ENCODE assay signal across 21 cellular contexts in the genomic region with DNA sequence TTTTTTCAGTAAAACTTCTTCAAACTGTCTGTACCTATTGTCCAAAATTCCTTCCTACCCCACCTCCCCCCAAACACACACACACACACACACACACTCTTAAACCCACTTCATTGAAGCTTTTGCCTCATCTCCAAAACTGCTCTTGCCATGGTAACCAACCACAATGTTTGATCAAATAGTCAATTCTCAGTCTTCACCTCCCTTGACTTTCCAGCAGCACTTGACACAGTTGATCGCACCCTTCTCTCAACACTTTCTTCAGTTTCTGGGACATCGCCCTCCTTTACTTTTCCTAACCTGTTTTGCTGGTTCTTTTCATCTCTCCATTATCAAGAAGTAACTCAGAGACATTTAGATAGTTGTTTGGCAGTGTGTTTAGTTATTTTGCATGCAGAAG.
A peak's percentile ranks its signal among the peaks of the same experiment; 100 is the strongest.
DNase-seq lines count a peak whose midpoint lies in the region; TF ChIP-seq lines count a peak whose summit lies in the region.
"Had no signal": no experiment of that assay in that cellular context is flagged by ENCODE, and none has a peak within 500 bp of the region (broad histone marks: within the 10 kb centered on the region; RNA-seq: fewer than 3 reads in every experiment).

No MANE protein-coding gene starts in this region.

- no peak overlapping the region for H3K27ac ChIP-seq in thyroid gland

- no peak for TF ChIP-seq CTCF in thyroid gland (IDR thresholded peaks at IDR 0.05)

- no peaks in the 10 kb centered on the region for H3K9me3 ChIP-seq in thyroid gland
- H3K9me3 ChIP-seq: BE2C had no signal

- no peak overlapping the region for H3K4me3 ChIP-seq in thyroid gland (replicated peaks in 1 of 3)
- H3K4me3 ChIP-seq: GM12878 had no signal

- WGBS in thyroid gland, 2 donors = 34 to 38% methylated on average over 2 of the region's 2 CpGs

- H3K4me1 ChIP-seq in thyroid gland = peaks cover 0 to 3% of the 10 kb centered on the region in 2 donors
- H3K4me1 ChIP-seq: BE2C had no signal

- H3K27me3 ChIP-seq in thyroid gland = no peaks in the 10 kb centered on the region
- H3K27me3 ChIP-seq: BE2C had no signal

- no peak for TF ChIP-seq POLR2A in thyroid gland (IDR thresholded peaks at IDR 0.05)

- no peaks in the 10 kb centered on the region for H3K36me3 ChIP-seq in thyroid gland
- H3K36me3 ChIP-seq: BE2C had no signal

- DNase-seq in DMS53 treated with DMSO at 0.1 percent for 48 hours (lab: John Stamatoyannopoulos, UW; ENCODE audit: unreplicated experiment) (peak; percentile 24), DMS79 treated with DMSO at 0.1 percent for 48 hours (lab: John Stamatoyannopoulos, UW) (peak; percentile 93), kidney tubule cell (ENCODE audit: low spot score) (peak; percentile 48), thyroid gland (peak; percentile 5 to 25), amniotic stem cell (lab: John Stamatoyannopoulos, UW) (no peak), NCI-H345 treated with DMSO at 0.1 percent for 48 hours (lab: John Stamatoyannopoulos, UW; ENCODE audit: unreplicated experiment) (no peak)
- no peak for DNase-seq in activated CD4-positive, alpha-beta T cell treated with anti-CD3 and anti-CD28 coated beads for 48 hours
- DNase-seq: ACHN; BE2C; C1 segment of cervical spinal cord; CD4-positive, CD25-positive, alpha-beta regulatory T cell; CD8-positive, alpha-beta memory T cell; COR-L47; DMS 273 treated with DMSO at 0.1 percent for 48 hours; DND-41; EL; GOT3; H7; HFFc6; IMR-90 had no signal

- intact Hi-C loops in thyroid gland (cut with DNase I) = no loop called here

Comparison
In these comparisons a context has a peak if more than half of its experiments do, and no peak if none do; other contexts are left out.
1. DNase-seq: peak in DMS53 treated with DMSO at 0.1 percent for 48 hours (single experiment), DMS79 treated with DMSO at 0.1 percent for 48 hours (single experiment), kidney tubule cell (single experiment) and thyroid gland (2 of 2); none in activated CD4-positive, alpha-beta T cell treated with anti-CD3 and anti-CD28 coated beads for 48 hours (single experiment), amniotic stem cell (single experiment) and NCI-H345 treated with DMSO at 0.1 percent for 48 hours (single experiment).